In genomic region chr21:41706678-41707077, GRCh38 we compare ENCODE assay signal across 11 cellular contexts.
A peak's percentile ranks its signal among the peaks of the same experiment; 100 is the strongest.
DNase-seq lines count a peak whose midpoint lies in the region; ATAC-seq and TF ChIP-seq lines count a peak whose summit lies in the region.
"Had no signal": no experiment of that assay in that cellular context is flagged by ENCODE, and none has a peak within 500 bp of the region (broad histone marks: within the 10 kb centered on the region; RNA-seq: fewer than 3 reads in every experiment).

No MANE protein-coding gene starts in this region.

- H3K27ac Mint-ChIP-seq in Calu3 (ENCODE audit: unreplicated experiment) = peak overlapping the region; percentile 84

- H3K4me1 Mint-ChIP-seq in Calu3 (ENCODE audit: low read depth, unreplicated experiment) = peaks cover 55% of the 10 kb centered on the region

- H3K36me3 Mint-ChIP-seq in Calu3 (ENCODE audit: insufficient read depth, unreplicated experiment) = peaks cover 2% of the 10 kb centered on the region

- TF ChIP-seq POLR2A in body of pancreas (IDR thresholded peaks at IDR 0.05) = no peak

- H3K4me3 ChIP-seq in HEK293 (ENCODE audit: low read depth, low read length) = no peak overlapping the region
- no peak overlapping the region for H3K4me3 ChIP-seq in body of pancreas
- H3K4me3 ChIP-seq in mucosa of descending colon = no peak overlapping the region
- H3K4me3 ChIP-seq: skin epidermis had no signal

- H3K9me3 ChIP-seq in HEK293 (ENCODE audit: control insufficient read depth, insufficient read depth, low read depth, low read length) (no peaks in the 10 kb centered on the region), body of pancreas (no peaks in the 10 kb centered on the region), mucosa of descending colon (no peaks in the 10 kb centered on the region)

- no TSS peak for BruUV-seq in Calu3 (replicated peaks; lab: Mats Ljungman, UMichigan)

- CTCF ChIA-PET in Calu3 (lab: Charles Lee) (interaction anchor here (1.1 kb wide), 1 partner anchor 28 kb away, joined by 4 read pairs; no protein-coding TSS in a partner anchor), HEK293 (lab: Yijun Ruan, JAX) (interaction anchor here (0.7 kb wide), 1 partner anchor 169 kb away, joined by 3 read pairs; no protein-coding TSS in a partner anchor)

- ATAC-seq in body of pancreas = peak; percentile 76
- ATAC-seq in mucosa of descending colon = peak; percentile 77
- ATAC-seq in GM18873 (IDR thresholded peaks at IDR 0.05; ENCODE audit: low FRiP score, unreplicated experiment) = no peak

- H3K27me3 Mint-ChIP-seq in Calu3 (ENCODE audit: unreplicated experiment) = no peaks in the 10 kb centered on the region

- peak overlapping the region; percentile 39 for H3K4me3 Mint-ChIP-seq in Calu3 (ENCODE audit: low read depth, unreplicated experiment)

- no peak for DNase-seq in Calu3
- peak; percentile 46 to 74 (median 62) for DNase-seq in body of pancreas
- DNase-seq in mucosa of descending colon = peak in 1 of 3 donors; percentile 73
- no peak for DNase-seq in C1 segment of cervical spinal cord (lab: John Stamatoyannopoulos, UW)
- no peak for DNase-seq in NAMALWA (ENCODE audit: low spot score)
- DNase-seq: activated CD4-positive, CD25-positive, alpha-beta regulatory T cell; NCI-H1417 treated with DMSO at 0.1 percent for 48 hours; RPMI8226 had no signal

- no peaks in the 10 kb centered on the region for H3K9me3 Mint-ChIP-seq in Calu3 (ENCODE audit: low read depth, unreplicated experiment)

- intact Hi-C loops in Calu3 (cut with micrococcal nuclease; ENCODE audit: unreplicated experiment) = no loop called here
- intact Hi-C loops in body of pancreas (cut with DNase I) = no loop called here
- intact Hi-C loops in mucosa of descending colon (cut with DNase I, micrococcal nuclease) = no loop called here

- H3K36me3 ChIP-seq in HEK293 (ENCODE audit: control insufficient read depth in 2 of 2, insufficient read depth in 1 of 2, low read length in 2 of 2) (no peaks in the 10 kb centered on the region), body of pancreas (replicated peaks in 1 of 2; ENCODE audit: insufficient read depth in 1 of 2, low read depth in 2 of 2) (no peaks in the 10 kb centered on the region), mucosa of descending colon (ENCODE audit: low read depth) (no peaks in the 10 kb centered on the region)

- H3K27ac ChIP-seq in HEK293 (ENCODE audit: extremely low read depth, low read depth, low read length) = no peak overlapping the region
- peak overlapping the region; percentile 45 to 73 (median 50) for H3K27ac ChIP-seq in body of pancreas

- H3K4me1 ChIP-seq in HEK293 (ENCODE audit: control insufficient read depth, insufficient read depth, low read length) = peaks cover 5% of the 10 kb centered on the region; the same call in 1 of the 2 replicates
- peaks cover 39% of the 10 kb centered on the region for H3K4me1 ChIP-seq in body of pancreas
- peaks cover 24% of the 10 kb centered on the region for H3K4me1 ChIP-seq in mucosa of descending colon (ENCODE audit: low read depth)

- H3K27me3 ChIP-seq in body of pancreas = no peaks in the 10 kb centered on the region

- TF ChIP-seq CTCF in Calu3 (IDR thresholded peaks at IDR 0.05; ENCODE audit: unreplicated experiment) = no peak
- TF ChIP-seq CTCF in HEK293 (tag by site-specific recombination; IDR thresholded peaks at IDR 0.05) = no peak
- no peak for TF ChIP-seq CTCF in body of pancreas (IDR thresholded peaks at IDR 0.05)
- TF ChIP-seq CTCF in mucosa of descending colon (IDR thresholded peaks at IDR 0.05) = no peak

- POLR2A ChIA-PET in HEK293 (lab: Yijun Ruan, JAX) = no interaction called here

- WGBS in body of pancreas, 2 donors = 11 to 36% methylated on average over 3 of the region's 3 CpGs

TF ChIP-seq in HEK293, 187 proteins besides CTCF, POLR2A, EP300 and RAD21 (continues in another document):
- peak; percentile 54; the same call in 1 of the 2 replicates for TF ChIP-seq PATZ1 (tag by site-specific recombination; IDR thresholded peaks at IDR 0.05)
- TF ChIP-seq ZSCAN30 (tag by site-specific recombination; IDR thresholded peaks at IDR 0.05) = no peak
- peak; percentile 95 for TF ChIP-seq SP7 (tag by site-specific recombination; IDR thresholded peaks at IDR 0.05)
- TF ChIP-seq, protein P1, sequence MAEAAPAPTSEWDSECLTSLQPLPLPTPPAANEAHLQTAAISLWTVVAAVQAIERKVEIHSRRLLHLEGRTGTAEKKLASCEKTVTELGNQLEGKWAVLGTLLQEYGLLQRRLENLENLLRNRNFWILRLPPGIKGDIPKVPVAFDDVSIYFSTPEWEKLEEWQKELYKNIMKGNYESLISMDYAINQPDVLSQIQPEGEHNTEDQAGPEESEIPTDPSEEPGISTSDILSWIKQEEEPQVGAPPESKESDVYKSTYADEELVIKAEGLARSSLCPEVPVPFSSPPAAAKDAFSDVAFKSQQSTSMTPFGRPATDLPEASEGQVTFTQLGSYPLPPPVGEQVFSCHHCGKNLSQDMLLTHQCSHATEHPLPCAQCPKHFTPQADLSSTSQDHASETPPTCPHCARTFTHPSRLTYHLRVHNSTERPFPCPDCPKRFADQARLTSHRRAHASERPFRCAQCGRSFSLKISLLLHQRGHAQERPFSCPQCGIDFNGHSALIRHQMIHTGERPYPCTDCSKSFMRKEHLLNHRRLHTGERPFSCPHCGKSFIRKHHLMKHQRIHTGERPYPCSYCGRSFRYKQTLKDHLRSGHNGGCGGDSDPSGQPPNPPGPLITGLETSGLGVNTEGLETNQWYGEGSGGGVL (tag by site-specific recombination; IDR thresholded peaks at IDR 0.05) = peak; percentile 93
- no peak for TF ChIP-seq ZNF24 (tag by site-specific recombination; IDR thresholded peaks at IDR 0.05)
- TF ChIP-seq ZIC2 (tag by site-specific recombination; IDR thresholded peaks at IDR 0.05) = peak; percentile 37; the same call in 1 of the 2 replicates
- TF ChIP-seq ZNF600 (tag by site-specific recombination; IDR thresholded peaks at IDR 0.05) = peak; percentile 62
- TF ChIP-seq ZBTB21 (tag by site-specific recombination; IDR thresholded peaks at IDR 0.05) = 0 out of 2 replicates have a peak, but pooled peaks have one; percentile 44
- TF ChIP-seq ZNF19 (tag by site-specific recombination; IDR thresholded peaks at IDR 0.05; ENCODE audit: low read depth) = 0 out of 2 replicates have a peak, but pooled peaks have one; percentile 7
- peak; percentile 78; the same call in 1 of the 2 replicates for TF ChIP-seq ZNF639 (tag by site-specific recombination; IDR thresholded peaks at IDR 0.05)
- TF ChIP-seq, protein P2, sequence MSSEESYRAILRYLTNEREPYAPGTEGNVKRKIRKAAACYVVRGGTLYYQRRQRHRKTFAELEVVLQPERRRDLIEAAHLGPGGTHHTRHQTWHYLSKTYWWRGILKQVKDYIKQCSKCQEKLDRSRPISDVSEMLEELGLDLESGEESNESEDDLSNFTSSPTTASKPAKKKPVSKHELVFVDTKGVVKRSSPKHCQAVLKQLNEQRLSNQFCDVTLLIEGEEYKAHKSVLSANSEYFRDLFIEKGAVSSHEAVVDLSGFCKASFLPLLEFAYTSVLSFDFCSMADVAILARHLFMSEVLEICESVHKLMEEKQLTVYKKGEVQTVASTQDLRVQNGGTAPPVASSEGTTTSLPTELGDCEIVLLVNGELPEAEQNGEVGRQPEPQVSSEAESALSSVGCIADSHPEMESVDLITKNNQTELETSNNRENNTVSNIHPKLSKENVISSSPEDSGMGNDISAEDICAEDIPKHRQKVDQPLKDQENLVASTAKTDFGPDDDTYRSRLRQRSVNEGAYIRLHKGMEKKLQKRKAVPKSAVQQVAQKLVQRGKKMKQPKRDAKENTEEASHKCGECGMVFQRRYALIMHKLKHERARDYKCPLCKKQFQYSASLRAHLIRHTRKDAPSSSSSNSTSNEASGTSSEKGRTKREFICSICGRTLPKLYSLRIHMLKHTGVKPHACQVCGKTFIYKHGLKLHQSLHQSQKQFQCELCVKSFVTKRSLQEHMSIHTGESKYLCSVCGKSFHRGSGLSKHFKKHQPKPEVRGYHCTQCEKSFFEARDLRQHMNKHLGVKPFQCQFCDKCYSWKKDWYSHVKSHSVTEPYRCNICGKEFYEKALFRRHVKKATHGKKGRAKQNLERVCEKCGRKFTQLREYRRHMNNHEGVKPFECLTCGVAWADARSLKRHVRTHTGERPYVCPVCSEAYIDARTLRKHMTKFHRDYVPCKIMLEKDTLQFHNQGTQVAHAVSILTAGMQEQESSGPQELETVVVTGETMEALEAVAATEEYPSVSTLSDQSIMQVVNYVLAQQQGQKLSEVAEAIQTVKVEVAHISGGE (tag by site-specific recombination; conservative IDR thresholded peaks at IDR 0.05; ENCODE audit: low read depth) = no peak
- no peak for TF ChIP-seq ZNF211 (tag by site-specific recombination; IDR thresholded peaks at IDR 0.05; ENCODE audit: low read depth)
- peak; percentile 94 for TF ChIP-seq SETDB1 (IDR thresholded peaks at IDR 0.05; ENCODE audit: insufficient read length, low read length)
- no peak for TF ChIP-seq ZNF157 (tag by site-specific recombination; IDR thresholded peaks at IDR 0.05)

Comparison
In these comparisons a context has a peak if more than half of its experiments do, and no peak if none do; other contexts are left out.
1. DNase-seq: peak in body of pancreas (4 of 4); none in Calu3 (single experiment), C1 segment of cervical spinal cord (0 of 14) and NAMALWA (single experiment).